In the genomic region with DNA sequence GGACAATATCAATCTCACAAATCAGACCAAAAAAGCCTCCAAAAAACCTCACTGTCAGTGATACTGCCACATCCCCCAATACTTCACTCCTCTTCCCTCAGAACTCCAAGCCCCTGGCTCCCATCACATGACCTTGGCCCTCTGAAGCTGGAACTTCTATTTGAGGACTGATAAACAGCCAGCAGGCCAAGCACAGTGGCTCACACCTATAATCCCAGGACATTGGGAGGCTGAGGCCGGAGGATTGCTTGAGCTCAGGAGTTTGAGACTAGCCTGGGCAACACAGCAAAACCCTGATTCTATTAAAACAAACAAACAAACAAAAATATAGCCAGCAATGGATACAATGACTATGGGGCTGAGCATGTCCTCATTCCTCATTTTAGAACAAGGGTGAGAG, we compare ENCODE assay signal across 17 cellular contexts. TPM values are rescaled to one million over a fixed set of nuclear protein-coding genes. Genes with fewer than 3 reads are reported as not detected.
A peak's percentile ranks its signal among the peaks of the same experiment; 100 is the strongest.
DNase-seq lines count a peak whose midpoint lies in the region; ATAC-seq and TF ChIP-seq lines count a peak whose summit lies in the region.
"Had no signal": no experiment of that assay in that cellular context is flagged by ENCODE, and none has a peak within 500 bp of the region (broad histone marks: within the 10 kb centered on the region; RNA-seq: fewer than 3 reads in every experiment).

No MANE protein-coding gene starts in this region.

- DNase-seq in activated CD8-positive, alpha-beta T cell treated with anti-CD3 and anti-CD28 coated beads, Interleukin-2, amount 10 ng/mL, durations not matched to agents 7 days and 5 days: no peak
- no peak for DNase-seq in activated CD8-positive, alpha-beta T cell treated with anti-CD3 and anti-CD28 coated beads for 36 hours
- no peak for DNase-seq in CD4-positive, alpha-beta T cell
- DNase-seq in SK-N-MC (ENCODE audit: low read depth, low spot score): no peak
- peak; percentile 10 for DNase-seq in mesendoderm
- no peak for DNase-seq in DMS79 treated with DMSO at 0.1 percent for 48 hours (lab: John Stamatoyannopoulos, UW)
- DNase-seq: DMS79, NCI-H1436, NCI-H2029 treated with DMSO at 0.1 percent for 48 hours, NCI-H2171 treated with DMSO at 0.1 percent for 48 hours, NCI-H446 treated with DMSO at 0.1 percent for 48 hours, SIG-M5 had no signal

- H3K4ac ChIP-seq in mesendoderm (ENCODE audit: low read depth, low read length): no peak overlapping the region

- WGBS in mesendoderm (ENCODE audit: extremely low coverage, insufficient coverage, low lambda C conversion rate): no CpG with 5 or more reads among the region's 1 CpG

- H2AK5ac ChIP-seq in mesendoderm (ENCODE audit: low read length): no peak overlapping the region

- intact Hi-C loops in activated CD8-positive, alpha-beta T cell treated with anti-CD3 and anti-CD28 coated beads for 36 hours (cut with micrococcal nuclease): no loop called here
- intact Hi-C loops in CD4-positive, alpha-beta T cell (cut with DNase I, micrococcal nuclease): loop anchor here in 1 of 2 experiments (10.0 kb wide), 1 partner anchor 1156 kb away; no protein-coding TSS in a partner anchor

- H2BK120ac ChIP-seq in mesendoderm (ENCODE audit: low read depth, low read length): no peak overlapping the region

- peaks cover 10% of the 10 kb centered on the region for H3K79me1 ChIP-seq in mesendoderm (ENCODE audit: low read length)

- H3K27me3 Mint-ChIP-seq in activated CD8-positive, alpha-beta T cell treated with anti-CD3 and anti-CD28 coated beads, Interleukin-2, amount 10 ng/mL, durations not matched to agents 7 days and 5 days (ENCODE audit: low read depth): no peaks in the 10 kb centered on the region
- H3K27me3 Mint-ChIP-seq in activated CD8-positive, alpha-beta T cell treated with anti-CD3 and anti-CD28 coated beads for 36 hours: no peaks in the 10 kb centered on the region
- H3K27me3 Mint-ChIP-seq in CD4-positive, alpha-beta T cell: no peaks in the 10 kb centered on the region
- H3K27me3 Mint-ChIP-seq: IgD-negative memory B cell had no signal

- no peak overlapping the region for H4K8ac ChIP-seq in mesendoderm (ENCODE audit: low read depth, low read length)

- H4K5ac ChIP-seq in mesendoderm (ENCODE audit: low read length): no peak overlapping the region

- H3K56ac ChIP-seq in mesendoderm (ENCODE audit: low read length): no peak overlapping the region

- no peak overlapping the region for H3K18ac ChIP-seq in mesendoderm (ENCODE audit: low read length)

- TF ChIP-seq CTCF in activated CD8-positive, alpha-beta T cell treated with anti-CD3 and anti-CD28 coated beads for 36 hours (IDR thresholded peaks at IDR 0.05): no peak
- TF ChIP-seq CTCF in CD4-positive, alpha-beta T cell (IDR thresholded peaks at IDR 0.05): no peak

- no peak overlapping the region for H2BK15ac ChIP-seq in mesendoderm (replicated peaks; ENCODE audit: low read depth)

- H3K36me3 ChIP-seq in SK-N-MC (ENCODE audit: insufficient read depth, low read length) (no peaks in the 10 kb centered on the region), mesendoderm (ENCODE audit: control insufficient read depth, insufficient read depth, low read length) (no peaks in the 10 kb centered on the region)
- H3K36me3 ChIP-seq: HAP-1 had no signal

- H3K27me3 ChIP-seq in CD4-positive, alpha-beta T cell (ENCODE audit: control insufficient read depth, insufficient read depth, low read length): no peaks in the 10 kb centered on the region
- H3K27me3 ChIP-seq in mesendoderm (ENCODE audit: insufficient read depth, low read length, poor library complexity): no peaks in the 10 kb centered on the region

- no peak for ATAC-seq in activated CD8-positive, alpha-beta T cell treated with anti-CD3 and anti-CD28 coated beads, Interleukin-2, amount 10 ng/mL, durations not matched to agents 7 days and 5 days
- no peak for ATAC-seq in activated CD8-positive, alpha-beta T cell treated with anti-CD3 and anti-CD28 coated beads for 36 hours
- no peak for ATAC-seq in CD4-positive, alpha-beta T cell (ENCODE audit: poor library complexity)
- ATAC-seq in HG03469 (IDR thresholded peaks at IDR 0.05; ENCODE audit: unreplicated experiment) (no peak), GM18498 (IDR thresholded peaks at IDR 0.05; ENCODE audit: unreplicated experiment) (no peak)

- no peak overlapping the region for H3K23ac ChIP-seq in mesendoderm (ENCODE audit: low read length)

- CTCF ChIA-PET in activated CD8-positive, alpha-beta T cell treated with anti-CD3 and anti-CD28 coated beads, Interleukin-2, amount 10 ng/mL, durations not matched to agents 7 days and 5 days (lab: Charles Lee): interaction anchor here (0.9 to 2.5 kb wide), 6 partner anchors 14 to 439 kb away, joined by 3 to 12 read pairs (median 5); no protein-coding TSS in a partner anchor
- CTCF ChIA-PET in activated CD8-positive, alpha-beta T cell treated with anti-CD3 and anti-CD28 coated beads for 36 hours (lab: Charles Lee): interaction anchor here (0.7 to 3.4 kb wide), 4 partner anchors 25 to 190 kb away, joined by 3 to 10 read pairs (median 6); no protein-coding TSS in a partner anchor
- CTCF ChIA-PET in CD4-positive, alpha-beta T cell (lab: Charles Lee): interaction anchor here (2.4 kb wide), 1 partner anchor 29 kb away, joined by 9 read pairs; no protein-coding TSS in a partner anchor

- H3K9me3 ChIP-seq in CD4-positive, alpha-beta T cell (ENCODE audit: control insufficient read depth, low read length): no peaks in the 10 kb centered on the region
- H3K9me3 ChIP-seq in SK-N-MC (ENCODE audit: low read depth, low read length): no peaks in the 10 kb centered on the region
- H3K9me3 ChIP-seq: HAP-1 had no signal

- H2BK5ac ChIP-seq in mesendoderm (ENCODE audit: low read length): no peak overlapping the region

- H3K4me2 ChIP-seq in mesendoderm (ENCODE audit: low read length): no peak overlapping the region

- H3K27ac Mint-ChIP-seq in activated CD8-positive, alpha-beta T cell treated with anti-CD3 and anti-CD28 coated beads, Interleukin-2, amount 10 ng/mL, durations not matched to agents 7 days and 5 days: peak overlapping the region; percentile 85
- H3K27ac Mint-ChIP-seq in activated CD8-positive, alpha-beta T cell treated with anti-CD3 and anti-CD28 coated beads for 36 hours: no peak overlapping the region
- peak overlapping the region; percentile 77 for H3K27ac Mint-ChIP-seq in CD4-positive, alpha-beta T cell
- H3K27ac Mint-ChIP-seq: IgD-negative memory B cell had no signal

- H3K36me3 Mint-ChIP-seq in activated CD8-positive, alpha-beta T cell treated with anti-CD3 and anti-CD28 coated beads, Interleukin-2, amount 10 ng/mL, durations not matched to agents 7 days and 5 days (ENCODE audit: low read depth): peaks cover 11% of the 10 kb centered on the region
- H3K36me3 Mint-ChIP-seq in activated CD8-positive, alpha-beta T cell treated with anti-CD3 and anti-CD28 coated beads for 36 hours (ENCODE audit: low read depth): no peaks in the 10 kb centered on the region
- H3K36me3 Mint-ChIP-seq in CD4-positive, alpha-beta T cell (ENCODE audit: low read depth): no peaks in the 10 kb centered on the region

- H3K9ac ChIP-seq in SK-N-MC (ENCODE audit: insufficient read length): no peak overlapping the region
- H3K9ac ChIP-seq in mesendoderm (ENCODE audit: low read length): no peak overlapping the region

- POLR2A ChIA-PET in activated CD8-positive, alpha-beta T cell treated with anti-CD3 and anti-CD28 coated beads, Interleukin-2, amount 10 ng/mL, durations not matched to agents 7 days and 5 days (lab: Charles Lee): no interaction called here
- POLR2A ChIA-PET in activated CD8-positive, alpha-beta T cell treated with anti-CD3 and anti-CD28 coated beads for 36 hours (lab: Charles Lee): interaction anchor here (0.8 to 0.9 kb wide), 2 partner anchors 10 to 42 kb away, joined by 3 to 4 read pairs; no protein-coding TSS in a partner anchor
- POLR2A ChIA-PET in CD4-positive, alpha-beta T cell (lab: Charles Lee): interaction anchor here (1.2 to 1.3 kb wide), 2 partner anchors 10 to 135 kb away, joined by 4 to 5 read pairs; no protein-coding TSS in a partner anchor

- no peak overlapping the region for H3K27ac ChIP-seq in CD4-positive, alpha-beta T cell (ENCODE audit: low read depth, low read length)
- H3K27ac ChIP-seq in SK-N-MC (peak overlapping the region; percentile 46; the same call in 1 of the 2 replicates), mesendoderm (ENCODE audit: low read depth, low read length) (no peak overlapping the region)
- H3K27ac ChIP-seq: C4-2B had no signal

- H3K4me1 Mint-ChIP-seq in activated CD8-positive, alpha-beta T cell treated with anti-CD3 and anti-CD28 coated beads, Interleukin-2, amount 10 ng/mL, durations not matched to agents 7 days and 5 days (ENCODE audit: low read depth): peaks cover 28% of the 10 kb centered on the region
- H3K4me1 Mint-ChIP-seq in activated CD8-positive, alpha-beta T cell treated with anti-CD3 and anti-CD28 coated beads for 36 hours (ENCODE audit: low read depth): peaks cover 25% of the 10 kb centered on the region
- H3K4me1 Mint-ChIP-seq in CD4-positive, alpha-beta T cell (ENCODE audit: low read depth): peaks cover 23% of the 10 kb centered on the region

- no peak overlapping the region; the same call in 1 of the 2 replicates for H3K4me3 ChIP-seq in SK-N-MC
- H3K4me3 ChIP-seq in mesendoderm (ENCODE audit: low read length): no peak overlapping the region
- H3K4me3 ChIP-seq: HAP-1 had no signal

- H3K4me1 ChIP-seq in mesendoderm (ENCODE audit: control insufficient read depth, low read depth, low read length): peaks cover 7% of the 10 kb centered on the region

- H3K9me3 Mint-ChIP-seq in activated CD8-positive, alpha-beta T cell treated with anti-CD3 and anti-CD28 coated beads, Interleukin-2, amount 10 ng/mL, durations not matched to agents 7 days and 5 days (ENCODE audit: insufficient read depth): no peaks in the 10 kb centered on the region
- no peaks in the 10 kb centered on the region for H3K9me3 Mint-ChIP-seq in activated CD8-positive, alpha-beta T cell treated with anti-CD3 and anti-CD28 coated beads for 36 hours
- no peaks in the 10 kb centered on the region for H3K9me3 Mint-ChIP-seq in CD4-positive, alpha-beta T cell
- H3K9me3 Mint-ChIP-seq: IgD-negative memory B cell had no signal

- H3K4me3 Mint-ChIP-seq in activated CD8-positive, alpha-beta T cell treated with anti-CD3 and anti-CD28 coated beads, Interleukin-2, amount 10 ng/mL, durations not matched to agents 7 days and 5 days: no peak overlapping the region
- H3K4me3 Mint-ChIP-seq in activated CD8-positive, alpha-beta T cell treated with anti-CD3 and anti-CD28 coated beads for 36 hours: no peak overlapping the region
- H3K4me3 Mint-ChIP-seq in CD4-positive, alpha-beta T cell: no peak overlapping the region
- H3K4me3 Mint-ChIP-seq: IgD-negative memory B cell had no signal

- H3K79me2 ChIP-seq in mesendoderm (ENCODE audit: control insufficient read depth, insufficient read depth, low read length): no peaks in the 10 kb centered on the region

RNA-seq across cellular contexts. Expression of gene MAP4, which starts 55.2 kb away (rescaled TPM):
- total RNA-seq in activated CD8-positive, alpha-beta T cell treated with anti-CD3 and anti-CD28 coated beads, Interleukin-2, amount 10 ng/mL, durations not matched to agents 7 days and 5 days: 100 to 1,000 TPM; 119 to 120 TPM
- 100 to 1,000 TPM; 101 to 103 TPM for total RNA-seq in activated CD8-positive, alpha-beta T cell treated with anti-CD3 and anti-CD28 coated beads for 36 hours
- 10 to 100 TPM; 42.2 to 42.6 TPM for total RNA-seq in CD4-positive, alpha-beta T cell
- polyA plus RNA-seq in mesendoderm (2013, experiment 1 of 2): 132 TPM
- polyA plus RNA-seq in mesendoderm (2013, experiment 2 of 2): 135 TPM
